In the genomic region with DNA sequence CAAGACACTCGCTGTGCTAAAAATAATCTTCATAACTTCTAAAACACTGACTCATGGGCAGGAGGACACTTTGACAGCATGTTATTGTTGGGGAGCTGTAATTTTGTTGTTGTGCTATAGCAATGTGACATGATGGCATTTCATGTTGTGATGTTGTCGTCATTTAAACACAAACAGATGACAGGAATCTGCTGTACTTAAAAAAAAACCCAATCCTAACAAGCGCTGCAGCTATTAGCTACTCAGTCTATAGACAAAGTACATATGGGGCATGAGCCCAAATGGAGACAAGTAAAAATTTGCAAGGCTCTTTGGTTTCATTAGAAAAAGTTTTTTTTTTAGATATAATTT, we compare ENCODE assay signal across 8 cellular contexts. TPM values are rescaled to one million over a fixed set of nuclear protein-coding genes. Genes with fewer than 3 reads are reported as not detected.
DNase-seq lines count a peak whose midpoint lies in the region; ATAC-seq, FAIRE-seq and TF ChIP-seq lines count a peak whose summit lies in the region.

No MANE protein-coding gene starts in this region.

- H3K4me1 ChIP-seq in HepG2 (ENCODE audit: insufficient read depth, low read length) (peaks cover 14% of the 10 kb centered on the region), right lobe of liver (peaks cover 0 to 17% (median 1%) of the 10 kb centered on the region in 4 donors), adipocyte (ENCODE audit: control insufficient read depth, insufficient read depth, low read length) (peaks cover 29% of the 10 kb centered on the region), kidney (ENCODE audit: control insufficient read depth in 1 of 2, insufficient read depth in 1 of 2, low read depth in 1 of 2, low read length in 2 of 2) (peaks cover 2 to 5% of the 10 kb centered on the region in 2 donors), upper lobe of left lung (peaks cover 23 to 29% (median 26%) of the 10 kb centered on the region in 4 donors)

- H3K9me3 ChIP-seq in HepG2 (ENCODE audit: low read length) (no peaks in the 10 kb centered on the region), right lobe of liver (no peaks in the 10 kb centered on the region), adipocyte (ENCODE audit: control insufficient read depth, low read length) (no peaks in the 10 kb centered on the region), kidney (ENCODE audit: control insufficient read depth in 1 of 2, low read length in 2 of 2) (no peaks in the 10 kb centered on the region), upper lobe of left lung (no peaks in the 10 kb centered on the region)

- peak overlapping the region; percentile 77 for H3K4me2 ChIP-seq in HepG2 (ENCODE audit: low read depth, low read length)

- CTCF ChIA-PET in HepG2 (lab: Yijun Ruan, JAX; ENCODE audit: low intra/inter-chr PET ratio, low total read pairs), result no interaction called here

- no peaks in the 10 kb centered on the region for H3K36me3 ChIP-seq in HepG2 (replicated peaks in 1 of 2; ENCODE audit: control insufficient read depth in 1 of 2, insufficient read depth in 2 of 2, low read length in 2 of 2)
- H3K36me3 ChIP-seq in right lobe of liver, result peaks cover 0 to 15% (median 2%) of the 10 kb centered on the region in 4 donors
- peaks cover 20% of the 10 kb centered on the region for H3K36me3 ChIP-seq in adipocyte (ENCODE audit: control insufficient read depth, insufficient read depth, low read length, severe bottlenecking)
- H3K36me3 ChIP-seq in kidney (ENCODE audit: control insufficient read depth in 1 of 2, insufficient read depth in 2 of 2, low read length in 2 of 2), result no peaks in the 10 kb centered on the region
- peaks cover 0 to 7% (median 5%) of the 10 kb centered on the region in 4 donors for H3K36me3 ChIP-seq in upper lobe of left lung

- no peak overlapping the region for H2AFZ ChIP-seq in HepG2 (ENCODE audit: low read length)

- H3K27ac ChIP-seq in HepG2 (ENCODE audit: extremely low read length, insufficient read depth, low read length) (no peak overlapping the region), right lobe of liver (no peak overlapping the region), kidney (ENCODE audit: low read depth in 2 of 2, low read length in 2 of 2) (peak overlapping the region in 1 of 2 donors; percentile 47), upper lobe of left lung (peak overlapping the region; percentile 97 to 99 (median 98))

- FAIRE-seq in HepG2 (lab: Jason Lieb, UNC) (no peak), kidney (lab: Jason Lieb, UNC) (no peak)

- intact Hi-C loops in HepG2 (cut with micrococcal nuclease; ENCODE audit: unreplicated experiment) (no loop called here), right lobe of liver (cut with DNase I) (loop anchor here in 1 of 2 donors (10.0 kb wide), 1 partner anchor 95 kb away; no protein-coding TSS in a partner anchor), kidney (cut with DNase I) (no loop called here)

- 55% methylated on average over 3 of the region's 3 CpGs for WGBS in HepG2 (ENCODE audit: low lambda C conversion rate)
- 73% methylated on average over 3 of the region's 3 CpGs for WGBS in right lobe of liver (ENCODE audit: insufficient coverage, low coverage, low lambda C conversion rate, missing lambda C conversion rate)
- 44 to 51% methylated on average over 3 of the region's 3 CpGs for WGBS in upper lobe of left lung, 2 donors

- no peak overlapping the region; the same call in 1 of the 2 replicates for H3K9ac ChIP-seq in HepG2 (ENCODE audit: insufficient read depth, low read depth, low read length)
- H3K9ac ChIP-seq in adipocyte (ENCODE audit: low read length), result peak overlapping the region; percentile 98
- peak overlapping the region in 1 of 2 donors; percentile 57 for H3K9ac ChIP-seq in kidney (ENCODE audit: low read length in 2 of 2)

- TF ChIP-seq POLR2A in HepG2 (IDR thresholded peaks at IDR 0.05; ENCODE audit: insufficient read depth in 1 of 2, low read depth in 2 of 2, low read length in 2 of 2) (no peak), right lobe of liver (IDR thresholded peaks at IDR 0.05) (no peak), upper lobe of left lung (IDR thresholded peaks at IDR 0.05) (no peak)

- POLR2A ChIA-PET in HepG2 (lab: Yijun Ruan, JAX), result interaction anchor here (0.7 to 1.2 kb wide), 3 partner anchors 54 to 708 kb away, joined by 3 to 4 read pairs (median 3); no protein-coding TSS in a partner anchor

- BruUV-seq in HepG2 (replicated peaks; lab: Mats Ljungman, UMichigan), result no TSS peak

- peak overlapping the region; percentile 84 to 98 (median 94) for H3K4me3 ChIP-seq in HepG2 (replicated peaks in 1 of 3; ENCODE audit: insufficient read depth in 1 of 3, low read depth in 2 of 3, low read length in 3 of 3)
- no peak overlapping the region for H3K4me3 ChIP-seq in right lobe of liver
- H3K4me3 ChIP-seq in adipocyte (ENCODE audit: low read length), result peak overlapping the region; percentile 96
- peak overlapping the region; percentile 63 to 67 for H3K4me3 ChIP-seq in kidney (ENCODE audit: low read length in 2 of 2)
- H3K4me3 ChIP-seq in upper lobe of left lung, result peak overlapping the region in 3 of 4 donors; percentile 67 to 92 (median 75)

- in situ Hi-C loops in HepG2 (cut with HindIII; ENCODE audit: extremely low pct_ligation_motif_present, low pct_unique_long_range_greater_than_20kb), result no loop called here

- H3K79me2 ChIP-seq in HepG2 (ENCODE audit: insufficient read depth, low read length), result no peaks in the 10 kb centered on the region

- ATAC-seq in HepG2 (no peak), right lobe of liver (no peak), upper lobe of left lung (ENCODE audit: low FRiP score in 2 of 2) (no peak)

- no peaks in the 10 kb centered on the region; a peak in 1 of 5 replicates for H3K27me3 ChIP-seq in HepG2 (ENCODE audit: control insufficient read depth in 1 of 2, insufficient read depth in 2 of 2, low read length in 2 of 2)
- H3K27me3 ChIP-seq in right lobe of liver, result no peaks in the 10 kb centered on the region
- H3K27me3 ChIP-seq in adipocyte (replicated peaks; ENCODE audit: control insufficient read depth, insufficient read depth, low read length), result no peaks in the 10 kb centered on the region
- no peaks in the 10 kb centered on the region for H3K27me3 ChIP-seq in upper lobe of left lung

- no peaks in the 10 kb centered on the region for H4K20me1 ChIP-seq in HepG2 (ENCODE audit: insufficient read depth, low read length)

- TF ChIP-seq CTCF in HepG2 (CRISPR knock-in tag; IDR thresholded peaks at IDR 0.05) (no peak), right lobe of liver (IDR thresholded peaks at IDR 0.05) (no peak), kidney (IDR thresholded peaks at IDR 0.05; ENCODE audit: borderline replicate concordance, extremely low read depth, insufficient read depth) (no peak), upper lobe of left lung (IDR thresholded peaks at IDR 0.05) (no peak)

- TF ChIP-seq RAD21 in HepG2 (CRISPR knock-in tag; IDR thresholded peaks at IDR 0.05), result no peak

- no peak for TF ChIP-seq EP300 in HepG2 (IDR thresholded peaks at IDR 0.05; ENCODE audit: low read depth in 2 of 2, low read length in 2 of 2)
- TF ChIP-seq EP300 in HepG2 (CRISPR knock-in tag; IDR thresholded peaks at IDR 0.05; ENCODE audit: borderline replicate concordance), result no peak
- TF ChIP-seq EP300 in upper lobe of left lung (IDR thresholded peaks at IDR 0.05), result no peak

- no peak for DNase-seq in HepG2 (ENCODE audit: low spot score)
- DNase-seq in right lobe of liver, result no peak
- DNase-seq in adipocyte (ENCODE audit: low read depth), result peak; percentile 72
- DNase-seq in kidney, result no peak
- DNase-seq in upper lobe of left lung, result no peak
- DNase-seq in NCI-H2171 treated with DMSO at 0.1 percent for 48 hours (lab: John Stamatoyannopoulos, UW), result no peak
- DNase-seq in GM19238 (ENCODE audit: insufficient read length, low spot score), result no peak
- no peak for DNase-seq in GDM1 (lab: John Stamatoyannopoulos, UW)

TF ChIP-seq in HepG2, 621 proteins besides CTCF, POLR2A, EP300 and RAD21:
- TF ChIP-seq ZNF543 (CRISPR knock-in tag; IDR thresholded peaks at IDR 0.05) (no peak), PHF5A (CRISPR knock-in tag; IDR thresholded peaks at IDR 0.05; ENCODE audit: low read depth, unreplicated experiment) (no peak)

RNA-seq across cellular contexts. Expression of gene ATOSA, which starts 0.8 kb away (rescaled TPM):
- total RNA-seq in HepG2 (2016; rRNA removed; fragmentation: Illumina TruSeq; extraction: Trizol) (5.5 and 6.6 TPM in 2 replicates), right lobe of liver (10 to 100 TPM; 18.9 to 52.9 (median 35.4) TPM), kidney (38.2 TPM), upper lobe of left lung (100 to 1,000 TPM in 2 of 6 donors, 10 to 100 TPM in 4; 30.8 to 115 (median 45.4) TPM)
- total RNA-seq in HepG2 (2016; cell fraction: cytosol; rRNA removed; fragmentation: Illumina TruSeq; extraction: Trizol; ENCODE audit: low read depth), result 2.3 and 2.7 TPM in 2 replicates
- total RNA-seq in HepG2 (2016; cell fraction: insoluble cytoplasmic fraction; rRNA removed; fragmentation: Illumina TruSeq; extraction: Trizol), result 6.3 and 6.6 TPM in 2 replicates
- 2.8 and 3.8 TPM in 2 replicates for total RNA-seq in HepG2 (2016; cell fraction: membrane; rRNA removed; fragmentation: Illumina TruSeq; extraction: Trizol)
- total RNA-seq in HepG2 (2016; cell fraction: nucleus; rRNA removed; fragmentation: Illumina TruSeq; extraction: Trizol), result 20.3 and 22.5 TPM in 2 replicates
- polyA plus RNA-seq in HepG2 (2011; rRNA removed) (15.2 and 16.3 TPM in 2 replicates), kidney (ENCODE audit: insufficient read depth, low read depth, low replicate concordance) (17.3 TPM)
- polyA plus RNA-seq in HepG2 (2011; cell fraction: cytosol; rRNA removed), result 2.8 and 6.1 TPM in 2 replicates
- polyA plus RNA-seq in HepG2 (2011; cell fraction: nucleus; rRNA removed), result 26.4 and 35.0 TPM in 2 replicates
- polyA plus RNA-seq in HepG2 (2012), result 10.2 and 13.6 TPM in 2 replicates
- polyA plus RNA-seq in HepG2 (2016; cell fraction: cytosol; fragmentation: Illumina TruSeq; extraction: Trizol; ENCODE audit: low read depth), result 0.59 and 0.75 TPM in 2 replicates
- 6.0 TPM in 2 replicates for polyA plus RNA-seq in HepG2 (2016; cell fraction: insoluble cytoplasmic fraction; fragmentation: Illumina TruSeq; extraction: Trizol; ENCODE audit: low read depth)
- polyA plus RNA-seq in HepG2 (2016; cell fraction: membrane; fragmentation: Illumina TruSeq; extraction: Trizol; ENCODE audit: low read depth), result 0.95 and 1.4 TPM in 2 replicates
- polyA plus RNA-seq in HepG2 (2016; cell fraction: nucleus; fragmentation: Illumina TruSeq; extraction: Trizol; ENCODE audit: insufficient read depth, low read depth), result 28.7 and 35.9 TPM in 2 replicates
- polyA minus RNA-seq in HepG2 (2011; rRNA and poly(A)+ RNA removed; ENCODE audit: low replicate concordance), result 13.2 and 17.2 TPM in 2 replicates
- polyA minus RNA-seq in HepG2 (2011; cell fraction: cytosol; rRNA and poly(A)+ RNA removed), result 5.5 and 12.6 TPM in 2 replicates
- polyA minus RNA-seq in HepG2 (2011; cell fraction: nucleus; rRNA and poly(A)+ RNA removed), result 70.6 and 77.7 TPM in 2 replicates

Comparison
In these comparisons a context has a peak if more than half of its experiments do, and no peak if none do; other contexts are left out.
1. H3K4me3 ChIP-seq: peak in HepG2 (3 of 3), adipocyte (single experiment), kidney (2 of 2) and upper lobe of left lung (3 of 4); none in right lobe of liver (0 of 3).
2. H3K27ac ChIP-seq: peak in upper lobe of left lung (4 of 4); none in HepG2 (single experiment) and right lobe of liver (0 of 3).